23 cellular contexts compared by ENCODE assay signal in genomic region chr18:63818212-63818611, GRCh38. TPM values are rescaled to one million over a fixed set of nuclear protein-coding genes. Genes with fewer than 3 reads are reported as not detected.
DNase-seq lines count a peak whose midpoint lies in the region; ATAC-seq, FAIRE-seq and TF ChIP-seq lines count a peak whose summit lies in the region.
"Had no signal": no experiment of that assay in that cellular context is flagged by ENCODE, and none has a peak within 500 bp of the region (broad histone marks: within the 10 kb centered on the region; RNA-seq: fewer than 3 reads in every experiment).

No MANE protein-coding gene starts in this region.

- dilution Hi-C loops in keratinocyte (cut with MboI; ENCODE audit: extremely low pct_ligation_motif_present, low sequenced_read_pairs): no loop called here

- H3K27me3 ChIP-seq in keratinocyte (ENCODE audit: control insufficient read depth, extremely low read depth, insufficient read depth, low read length) (no peaks in the 10 kb centered on the region), sigmoid colon (no peaks in the 10 kb centered on the region)
- H3K27me3 ChIP-seq: SJSA1 had no signal

- no peak overlapping the region for H3K4me2 ChIP-seq in keratinocyte (ENCODE audit: control insufficient read depth, extremely low read depth, insufficient read depth, low read depth, low read length)

- TF ChIP-seq EP300 in sigmoid colon (IDR thresholded peaks at IDR 0.05): no peak

- no peak for DNase-seq in natural killer cell treated with Interleukin-12 subunit alpha and Interleukin-12 subunit beta and Interleukin-15 and Interleukin-18, amount 100 ng/mL, for 72 hours (ENCODE audit: low spot score)
- DNase-seq in natural killer cell (no peak), keratinocyte (ENCODE audit: low read depth, low spot score) (no peak), sigmoid colon (no peak), retina (no peak), glomerular visceral epithelial cell (ENCODE audit: extremely low spot score) (no peak)
- DNase-seq in activated CD4-positive, CD25-positive, alpha-beta regulatory T cell (lab: John Stamatoyannopoulos, UW): no peak
- DNase-seq: 8988T; Calu3; CD4-positive, alpha-beta memory T cell; DMS53; NCI-H1436; NCI-H2029; NCI-H2171; NCI-H446 treated with DMSO at 0.1 percent for 48 hours; NK-92 treated with Interleukin-12 subunit alpha and Interleukin-12 subunit beta, amount 100 ng/mL, for 24 hours had no signal

- no peak overlapping the region for H3K9ac ChIP-seq in keratinocyte (ENCODE audit: control insufficient read depth, extremely low read depth, insufficient read depth, low read length)

- peak overlapping the region; percentile 69 for H2AFZ ChIP-seq in keratinocyte (ENCODE audit: control insufficient read depth, low read length)

- no peak for TF ChIP-seq POLR2A in sigmoid colon (IDR thresholded peaks at IDR 0.05)

- no peaks in the 10 kb centered on the region for H3K9me3 ChIP-seq in keratinocyte (ENCODE audit: control insufficient read depth, low read depth, low read length)
- H3K9me3 ChIP-seq in sigmoid colon: peaks cover 0 to 4% (median 0%) of the 10 kb centered on the region in 4 donors
- H3K9me3 ChIP-seq: HAP-1, SJSA1 had no signal

- 23 to 40% methylated on average over 1 of the region's 1 CpG for WGBS in sigmoid colon, 2 donors

- no peaks in the 10 kb centered on the region for H4K20me1 ChIP-seq in keratinocyte (ENCODE audit: control insufficient read depth, extremely low read depth, insufficient read depth, low read length)

- peaks cover 4 to 10% of the 10 kb centered on the region in 2 donors for H3K4me1 Mint-ChIP-seq in natural killer cell treated with Interleukin-12 subunit alpha and Interleukin-12 subunit beta and Interleukin-15 and Interleukin-18, amount 100 ng/mL, for 72 hours (ENCODE audit: low read depth in 2 of 2)
- H3K4me1 Mint-ChIP-seq in natural killer cell: no peaks in the 10 kb centered on the region
- H3K4me1 Mint-ChIP-seq: CD4-positive, alpha-beta memory T cell had no signal

- peaks cover 7% of the 10 kb centered on the region for H3K9me3 Mint-ChIP-seq in natural killer cell treated with Interleukin-12 subunit alpha and Interleukin-12 subunit beta and Interleukin-15 and Interleukin-18, amount 100 ng/mL, for 72 hours
- peaks cover 7 to 10% of the 10 kb centered on the region in 2 donors for H3K9me3 Mint-ChIP-seq in natural killer cell

- peaks cover 28% of the 10 kb centered on the region for H3K36me3 Mint-ChIP-seq in natural killer cell treated with Interleukin-12 subunit alpha and Interleukin-12 subunit beta and Interleukin-15 and Interleukin-18, amount 100 ng/mL, for 72 hours
- H3K36me3 Mint-ChIP-seq in natural killer cell: peaks cover 12% of the 10 kb centered on the region
- H3K36me3 Mint-ChIP-seq: CD4-positive, alpha-beta memory T cell had no signal

- no peak overlapping the region for H3K27ac Mint-ChIP-seq in natural killer cell treated with Interleukin-12 subunit alpha and Interleukin-12 subunit beta and Interleukin-15 and Interleukin-18, amount 100 ng/mL, for 72 hours
- H3K27ac Mint-ChIP-seq in natural killer cell: no peak overlapping the region
- H3K27ac Mint-ChIP-seq: CD4-positive, alpha-beta memory T cell had no signal

- peak; percentile 17 to 32 for ATAC-seq in natural killer cell treated with Interleukin-12 subunit alpha and Interleukin-12 subunit beta and Interleukin-15 and Interleukin-18, amount 100 ng/mL, for 72 hours
- ATAC-seq in natural killer cell (no peak), GM19397 (IDR thresholded peaks at IDR 0.05; ENCODE audit: unreplicated experiment) (no peak)
- ATAC-seq: K562 had no signal

- H3K36me3 ChIP-seq in keratinocyte (ENCODE audit: control insufficient read depth in 2 of 2, extremely low read depth in 1 of 2, insufficient read depth in 2 of 2, low read length in 2 of 2): no peaks in the 10 kb centered on the region
- H3K36me3 ChIP-seq in sigmoid colon: no peaks in the 10 kb centered on the region
- H3K36me3 ChIP-seq: HAP-1, SJSA1 had no signal

- FAIRE-seq in keratinocyte (lab: Jason Lieb, UNC): peak; percentile 64
- FAIRE-seq: GM19239, K562 had no signal

- H3K27ac ChIP-seq in keratinocyte (ENCODE audit: control insufficient read depth, insufficient read depth, low read length) (no peak overlapping the region), sigmoid colon (peak overlapping the region in 3 of 4 donors; percentile 22 to 70 (median 59))
- H3K27ac ChIP-seq: HL-60, SJSA1 had no signal

- no peak for TF ChIP-seq CTCF in natural killer cell (IDR thresholded peaks at IDR 0.05)
- TF ChIP-seq CTCF in keratinocyte (optimal IDR thresholded peaks at IDR 0.05 in 1 of 3, IDR thresholded peaks at IDR 0.05 in 1 of 3, conservative IDR thresholded peaks at IDR 0.05 in 1 of 3; ENCODE audit: extremely low read depth in 1 of 3, insufficient read depth in 2 of 3, low read length in 3 of 3): no peak
- no peak for TF ChIP-seq CTCF in sigmoid colon (IDR thresholded peaks at IDR 0.05)

- no peaks in the 10 kb centered on the region for H3K79me2 ChIP-seq in keratinocyte (ENCODE audit: control insufficient read depth, insufficient read depth, low read length)

- no peaks in the 10 kb centered on the region for H3K9me1 ChIP-seq in keratinocyte (ENCODE audit: control insufficient read depth, extremely low read depth, insufficient read depth, low read length)

- intact Hi-C loops in natural killer cell (cut with micrococcal nuclease): no loop called here
- intact Hi-C loops in sigmoid colon (cut with DNase I): loop anchor here (5.0 to 10.0 kb wide), 2 partner anchors 203 to 721 kb away; no protein-coding TSS in a partner anchor

- H3K4me1 ChIP-seq in keratinocyte (ENCODE audit: control insufficient read depth, extremely low read depth, insufficient read depth, low read length) (peaks cover 6% of the 10 kb centered on the region), sigmoid colon (peaks cover 2 to 45% (median 42%) of the 10 kb centered on the region in 4 donors)
- H3K4me1 ChIP-seq: HAP-1, SJSA1 had no signal

- H3K4me3 ChIP-seq in keratinocyte (ENCODE audit: control insufficient read depth in 2 of 3, extremely low read depth in 1 of 3, insufficient read depth in 2 of 3, low read depth in 1 of 3, low read length in 3 of 3): no peak overlapping the region
- H3K4me3 ChIP-seq in sigmoid colon: no peak overlapping the region
- H3K4me3 ChIP-seq: HAP-1, K562, SJSA1 had no signal

- H3K27me3 Mint-ChIP-seq in natural killer cell treated with Interleukin-12 subunit alpha and Interleukin-12 subunit beta and Interleukin-15 and Interleukin-18, amount 100 ng/mL, for 72 hours: peaks cover 5 to 23% of the 10 kb centered on the region in 2 donors
- peaks cover 27 to 28% of the 10 kb centered on the region in 2 donors for H3K27me3 Mint-ChIP-seq in natural killer cell (ENCODE audit: low read depth in 2 of 2)

- no peak overlapping the region for H3K4me3 Mint-ChIP-seq in natural killer cell treated with Interleukin-12 subunit alpha and Interleukin-12 subunit beta and Interleukin-15 and Interleukin-18, amount 100 ng/mL, for 72 hours
- no peak overlapping the region for H3K4me3 Mint-ChIP-seq in natural killer cell
- H3K4me3 Mint-ChIP-seq: CD4-positive, alpha-beta memory T cell had no signal

RNA-seq across cellular contexts. Expression of gene SERPINB7, which starts 43.0 kb away (rescaled TPM):
- total RNA-seq in natural killer cell treated with Interleukin-12 subunit alpha and Interleukin-12 subunit beta and Interleukin-15 and Interleukin-18, amount 100 ng/mL, for 72 hours: not detected
- not detected for total RNA-seq in natural killer cell
- polyA plus RNA-seq in keratinocyte: 293 to 589 TPM (median 408 TPM) in 3 replicates
- polyA plus RNA-seq in keratinocyte (2011; ENCODE audit: low read depth): 405 TPM
- polyA plus RNA-seq in keratinocyte (2011; cell fraction: cytosol; rRNA removed): 232 and 512 TPM in 2 replicates
- polyA plus RNA-seq in keratinocyte (2011; cell fraction: nucleus; rRNA removed): 548 and 655 TPM in 2 replicates
- polyA plus RNA-seq in keratinocyte (2012; ENCODE audit: low replicate concordance): 196 and 644 TPM in 2 replicates
- 118 to 615 TPM (median 323 TPM) in 3 replicates for polyA minus RNA-seq in keratinocyte
- polyA minus RNA-seq in keratinocyte (2011; cell fraction: cytosol; rRNA and poly(A)+ RNA removed): 133 TPM
- 309 and 528 TPM in 2 replicates for polyA minus RNA-seq in keratinocyte (2011; cell fraction: nucleus; rRNA and poly(A)+ RNA removed)
- total RNA-seq in sigmoid colon: not detected
- under 1 TPM in 1 of 3 donors, not detected in 2; 0.10 TPM for polyA plus RNA-seq in sigmoid colon
- total RNA-seq: CD4-positive, alpha-beta memory T cell; K562; OCI-LY7 had no signal
- polyA plus RNA-seq: CD4-positive, alpha-beta memory T cell; K562 had no signal

Comparison
In these comparisons a context has a peak if more than half of its experiments do, and no peak if none do; other contexts are left out.
1. ATAC-seq: peak in natural killer cell treated with Interleukin-12 subunit alpha and Interleukin-12 subunit beta and Interleukin-15 and Interleukin-18, amount 100 ng/mL, for 72 hours (2 of 2); none in natural killer cell (0 of 3) and GM19397 (single experiment).